ENCODE assay signal across 1 cellular context in genomic region chr1:32031578-32032286, GRCh38.
TF ChIP-seq lines count a peak whose summit lies in the region.

No MANE protein-coding gene starts in this region.

TF ChIP-seq in GM23338, 12 proteins besides CTCF, POLR2A, EP300 and RAD21 (continued from another document):
- TF ChIP-seq ZNF462 (CRISPR knock-in tag; IDR thresholded peaks at IDR 0.05) (no peak), JUNB (IDR thresholded peaks at IDR 0.05; ENCODE audit: unreplicated experiment) (no peak), POLR2AphosphoS5 (IDR thresholded peaks at IDR 0.05; ENCODE audit: low read depth) (no peak), CREB1 (CRISPR knock-in tag; IDR thresholded peaks at IDR 0.05; ENCODE audit: low read depth) (no peak), NANOG (IDR thresholded peaks at IDR 0.05; ENCODE audit: borderline replicate concordance) (no peak)
